Comparison of ENCODE assay signal across 8 cellular contexts in genomic region chr2:6864938-6865345, GRCh38. TPM values are rescaled to one million over a fixed set of nuclear protein-coding genes. Genes with fewer than 3 reads are reported as not detected.
DNase-seq lines count a peak whose midpoint lies in the region; ATAC-seq and TF ChIP-seq lines count a peak whose summit lies in the region.

No MANE protein-coding gene starts in this region.

- H3K27me3 Mint-ChIP-seq in CD4-positive, alpha-beta T cell, result no peaks in the 10 kb centered on the region

- H3K36me3 ChIP-seq in lung (ENCODE audit: control insufficient read depth in 2 of 2, insufficient read depth in 2 of 2, low read length in 2 of 2) (peaks cover 0 to 5% of the 10 kb centered on the region in 2 donors), upper lobe of right lung (peaks cover 8% of the 10 kb centered on the region)

- intact Hi-C loops in CD4-positive, alpha-beta T cell (cut with DNase I, micrococcal nuclease), result loop anchor here in 1 of 2 experiments (5.0 kb wide), 1 partner anchor 38 kb away; no protein-coding TSS in a partner anchor
- intact Hi-C loops in upper lobe of right lung (cut with DNase I), result no loop called here

- in situ Hi-C loops in astrocyte of the spinal cord (cut with HindIII; ENCODE audit: low sequenced_read_pairs), result no loop called here

- H3K27ac ChIP-seq in CD4-positive, alpha-beta T cell (ENCODE audit: low read depth, low read length), result no peak overlapping the region
- peak overlapping the region; percentile 89 to 91 for H3K27ac ChIP-seq in lung (ENCODE audit: low read depth in 1 of 2, low read length in 1 of 2)
- peak overlapping the region; percentile 91 for H3K27ac ChIP-seq in upper lobe of right lung

- H3K4me3 Mint-ChIP-seq in CD4-positive, alpha-beta T cell, result peak overlapping the region; percentile 84

- CTCF ChIA-PET in CD4-positive, alpha-beta T cell (lab: Charles Lee), result interaction anchor here (1.1 to 5.3 kb wide), 11 partner anchors 14 to 167 kb away, joined by 3 to 38 read pairs (median 5); partner anchors contain the start of gene RSAD2

- peak overlapping the region; percentile 80 for H3K27ac Mint-ChIP-seq in CD4-positive, alpha-beta T cell

- peak overlapping the region; percentile 68 for H3K4me3 ChIP-seq in Jurkat, Clone E6-1 (ENCODE audit: low read length)
- H3K4me3 ChIP-seq in astrocyte of the spinal cord (ENCODE audit: low read depth, low read length) (peak overlapping the region; percentile 54), lung (peak overlapping the region; percentile 66), upper lobe of right lung (peak overlapping the region; percentile 86)

- TF ChIP-seq CTCF in CD4-positive, alpha-beta T cell (IDR thresholded peaks at IDR 0.05), result no peak
- no peak for TF ChIP-seq CTCF in astrocyte of the spinal cord (IDR thresholded peaks at IDR 0.05; ENCODE audit: low read depth, low read length)
- TF ChIP-seq CTCF in lung (IDR thresholded peaks at IDR 0.05; ENCODE audit: control extremely low read depth, extremely low read depth), result no peak
- no peak for TF ChIP-seq CTCF in upper lobe of right lung (IDR thresholded peaks at IDR 0.05)

- H3K9me3 Mint-ChIP-seq in CD4-positive, alpha-beta T cell, result peaks cover 4% of the 10 kb centered on the region

- no peaks in the 10 kb centered on the region for H3K27me3 ChIP-seq in CD4-positive, alpha-beta T cell (ENCODE audit: control insufficient read depth, insufficient read depth, low read length)
- H3K27me3 ChIP-seq in lung (ENCODE audit: control insufficient read depth, insufficient read depth), result no peaks in the 10 kb centered on the region
- no peaks in the 10 kb centered on the region for H3K27me3 ChIP-seq in upper lobe of right lung

- DNase-seq in CD4-positive, alpha-beta T cell, result peak in 3 of 10 experiments; percentile 18 to 63 (median 45)
- DNase-seq in Jurkat, Clone E6-1 (ENCODE audit: low read depth, low spot score), result no peak
- DNase-seq in astrocyte of the spinal cord (ENCODE audit: low read depth, low spot score), result no peak
- peak; percentile 38 for DNase-seq in lung (ENCODE audit: low spot score)
- peak; percentile 81 for DNase-seq in upper lobe of right lung
- DNase-seq in NCI-H1694 (lab: John Stamatoyannopoulos, UW), result no peak
- no peak for DNase-seq in AG20443 (ENCODE audit: low spot score)

- peaks cover 20% of the 10 kb centered on the region for H3K4me1 Mint-ChIP-seq in CD4-positive, alpha-beta T cell (ENCODE audit: low read depth)

- H3K9me3 ChIP-seq in CD4-positive, alpha-beta T cell (ENCODE audit: control insufficient read depth, low read length), result no peaks in the 10 kb centered on the region
- H3K9me3 ChIP-seq in lung (ENCODE audit: control insufficient read depth in 2 of 2, insufficient read depth in 1 of 2, low read length in 1 of 2) (no peaks in the 10 kb centered on the region), upper lobe of right lung (no peaks in the 10 kb centered on the region)

- peaks cover 41% of the 10 kb centered on the region for H3K36me3 Mint-ChIP-seq in CD4-positive, alpha-beta T cell (ENCODE audit: low read depth)

- POLR2A ChIA-PET in CD4-positive, alpha-beta T cell (lab: Charles Lee), result interaction anchor here (0.7 to 6.6 kb wide), 14 partner anchors 13 to 1817 kb away, joined by 3 to 132 read pairs (median 5); partner anchors contain the start of genes ID2, RNF144A and RSAD2

- H3K4me1 ChIP-seq in lung (ENCODE audit: control insufficient read depth in 2 of 2, insufficient read depth in 2 of 2, low read length in 2 of 2), result peaks cover 0 to 1% of the 10 kb centered on the region in 2 donors
- peaks cover 21% of the 10 kb centered on the region for H3K4me1 ChIP-seq in upper lobe of right lung

- WGBS in lung, 2 donors, result 2% methylated on average over 20 to 36 of the region's 36 CpGs

- ATAC-seq in CD4-positive, alpha-beta T cell (ENCODE audit: poor library complexity), result peak; percentile 5
- ATAC-seq in GM21447 (IDR thresholded peaks at IDR 0.05; ENCODE audit: unreplicated experiment) (peak; percentile 8), lung (ENCODE audit: insufficient read depth, low FRiP score) (no peak), upper lobe of right lung (no peak)

RNA-seq across cellular contexts. Expression of gene CMPK2, which starts 0.8 kb away (rescaled TPM):
- 1 to 10 TPM; 6.5 to 7.6 TPM for total RNA-seq in CD4-positive, alpha-beta T cell
- 19.8 TPM for polyA plus RNA-seq in Jurkat, Clone E6-1 (2012; ENCODE audit: insufficient read depth, insufficient read length)
- 10 to 100 TPM; 10.6 to 14.8 TPM for total RNA-seq in lung
- 10 to 100 TPM in 1 of 2 donors, 1 to 10 TPM in 1; 5.7 to 11.8 TPM for polyA plus RNA-seq in lung
- 23.2 TPM for total RNA-seq in upper lobe of right lung

RNA-seq across cellular contexts. Expression of gene RSAD2, which starts 12.6 kb away (rescaled TPM):
- 1 to 10 TPM; 3.9 to 4.6 TPM for total RNA-seq in CD4-positive, alpha-beta T cell
- polyA plus RNA-seq in Jurkat, Clone E6-1 (2012; ENCODE audit: insufficient read depth, insufficient read length), result 5.7 TPM
- total RNA-seq in lung, result 10 to 100 TPM; 11.5 to 13.2 TPM
- 10 to 100 TPM in 1 of 2 donors, 1 to 10 TPM in 1; 3.3 to 12.4 TPM for polyA plus RNA-seq in lung
- 25.7 TPM for total RNA-seq in upper lobe of right lung

RNA-seq across cellular contexts. Expression of gene RNF144A, which starts 52.3 kb away (rescaled TPM):
- total RNA-seq in CD4-positive, alpha-beta T cell, result 10 to 100 TPM; 39.0 to 40.1 TPM
- polyA plus RNA-seq in Jurkat, Clone E6-1 (2012; ENCODE audit: insufficient read depth, insufficient read length), result 16.8 TPM
- total RNA-seq in lung (10 to 100 TPM in 1 of 2 donors, 1 to 10 TPM in 1; 8.4 to 25.3 TPM), upper lobe of right lung (16.0 TPM)
- 1 to 10 TPM; 2.7 to 3.2 TPM for polyA plus RNA-seq in lung

Comparison
In these comparisons a context has a peak if more than half of its experiments do, and no peak if none do; other contexts are left out.
1. ATAC-seq: peak in CD4-positive, alpha-beta T cell (single experiment) and GM21447 (single experiment); none in lung (single experiment) and upper lobe of right lung (single experiment).
2. DNase-seq: peak in lung (single experiment) and upper lobe of right lung (single experiment); none in Jurkat, Clone E6-1 (single experiment), astrocyte of the spinal cord (single experiment), NCI-H1694 (single experiment) and AG20443 (single experiment).
3. Peak in every context shown above with its lines, with median percentiles within 50 percentile points of each other: H3K4me3 ChIP-seq.